In the genomic region with DNA sequence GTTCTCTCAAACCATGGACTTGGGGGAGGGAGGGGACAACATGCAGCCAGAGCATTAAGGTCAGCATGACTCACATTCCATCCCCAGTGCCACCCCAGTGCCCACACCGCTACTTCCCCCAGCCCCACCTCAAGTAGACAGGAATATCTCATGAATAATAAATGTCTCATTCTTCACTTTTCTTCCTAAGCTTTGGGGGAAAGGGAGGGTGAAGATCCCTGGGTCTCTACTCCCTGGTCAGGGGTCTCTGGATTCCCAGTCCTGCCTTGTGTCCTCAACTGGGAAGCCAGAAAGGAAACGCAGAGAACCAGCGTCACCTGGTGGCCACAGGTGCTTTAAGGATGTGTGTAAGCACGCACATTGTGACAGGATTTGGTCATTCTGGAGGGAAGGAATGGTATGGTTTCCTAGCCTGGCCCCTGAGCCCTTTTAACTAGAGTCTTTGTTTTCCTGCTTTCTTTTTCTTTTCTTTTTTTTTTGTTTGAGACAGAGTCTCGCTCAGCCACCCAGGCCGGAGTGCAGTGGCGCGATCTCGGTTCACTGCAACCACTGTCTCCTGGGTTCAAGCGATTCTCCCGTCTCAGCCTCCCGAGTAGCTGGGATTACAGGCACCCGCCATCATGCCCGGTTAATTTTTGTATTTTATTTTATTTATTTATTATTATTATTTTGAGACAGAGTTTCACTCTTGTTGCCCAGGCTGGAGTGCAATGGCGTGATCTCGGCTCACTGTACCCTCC, we compare ENCODE assay signal across 1 cellular context.
TF ChIP-seq lines count a peak whose summit lies in the region.

No MANE protein-coding gene starts in this region.

TF ChIP-seq in HepG2, 621 proteins besides CTCF, POLR2A, EP300 and RAD21 (continued from another document and continues in another):
- TF ChIP-seq, protein P1, sequence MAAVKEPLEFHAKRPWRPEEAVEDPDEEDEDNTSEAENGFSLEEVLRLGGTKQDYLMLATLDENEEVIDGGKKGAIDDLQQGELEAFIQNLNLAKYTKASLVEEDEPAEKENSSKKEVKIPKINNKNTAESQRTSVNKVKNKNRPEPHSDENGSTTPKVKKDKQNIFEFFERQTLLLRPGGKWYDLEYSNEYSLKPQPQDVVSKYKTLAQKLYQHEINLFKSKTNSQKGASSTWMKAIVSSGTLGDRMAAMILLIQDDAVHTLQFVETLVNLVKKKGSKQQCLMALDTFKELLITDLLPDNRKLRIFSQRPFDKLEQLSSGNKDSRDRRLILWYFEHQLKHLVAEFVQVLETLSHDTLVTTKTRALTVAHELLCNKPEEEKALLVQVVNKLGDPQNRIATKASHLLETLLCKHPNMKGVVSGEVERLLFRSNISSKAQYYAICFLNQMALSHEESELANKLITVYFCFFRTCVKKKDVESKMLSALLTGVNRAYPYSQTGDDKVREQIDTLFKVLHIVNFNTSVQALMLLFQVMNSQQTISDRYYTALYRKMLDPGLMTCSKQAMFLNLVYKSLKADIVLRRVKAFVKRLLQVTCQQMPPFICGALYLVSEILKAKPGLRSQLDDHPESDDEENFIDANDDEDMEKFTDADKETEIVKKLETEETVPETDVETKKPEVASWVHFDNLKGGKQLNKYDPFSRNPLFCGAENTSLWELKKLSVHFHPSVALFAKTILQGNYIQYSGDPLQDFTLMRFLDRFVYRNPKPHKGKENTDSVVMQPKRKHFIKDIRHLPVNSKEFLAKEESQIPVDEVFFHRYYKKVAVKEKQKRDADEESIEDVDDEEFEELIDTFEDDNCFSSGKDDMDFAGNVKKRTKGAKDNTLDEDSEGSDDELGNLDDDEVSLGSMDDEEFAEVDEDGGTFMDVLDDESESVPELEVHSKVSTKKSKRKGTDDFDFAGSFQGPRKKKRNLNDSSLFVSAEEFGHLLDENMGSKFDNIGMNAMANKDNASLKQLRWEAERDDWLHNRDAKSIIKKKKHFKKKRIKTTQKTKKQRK (IDR thresholded peaks at IDR 0.05; ENCODE audit: low read length): no peak
- peak; percentile 56; the same call in 1 of the 2 replicates for TF ChIP-seq FOXK1 (CRISPR knock-in tag; IDR thresholded peaks at IDR 0.05; ENCODE audit: borderline replicate concordance, low read depth)
- TF ChIP-seq, protein P2, sequence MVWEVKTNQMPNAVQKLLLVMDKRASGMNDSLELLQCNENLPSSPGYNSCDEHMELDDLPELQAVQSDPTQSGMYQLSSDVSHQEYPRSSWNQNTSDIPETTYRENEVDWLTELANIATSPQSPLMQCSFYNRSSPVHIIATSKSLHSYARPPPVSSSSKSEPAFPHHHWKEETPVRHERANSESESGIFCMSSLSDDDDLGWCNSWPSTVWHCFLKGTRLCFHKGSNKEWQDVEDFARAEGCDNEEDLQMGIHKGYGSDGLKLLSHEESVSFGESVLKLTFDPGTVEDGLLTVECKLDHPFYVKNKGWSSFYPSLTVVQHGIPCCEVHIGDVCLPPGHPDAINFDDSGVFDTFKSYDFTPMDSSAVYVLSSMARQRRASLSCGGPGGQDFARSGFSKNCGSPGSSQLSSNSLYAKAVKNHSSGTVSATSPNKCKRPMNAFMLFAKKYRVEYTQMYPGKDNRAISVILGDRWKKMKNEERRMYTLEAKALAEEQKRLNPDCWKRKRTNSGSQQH (CRISPR knock-in tag; IDR thresholded peaks at IDR 0.05; ENCODE audit: low read depth): no peak
- TF ChIP-seq ZNF121 (CRISPR knock-in tag; IDR thresholded peaks at IDR 0.05): 0 out of 2 replicates have a peak, but pooled peaks have one; percentile 20
- TF ChIP-seq BORCS8-MEF2B (CRISPR knock-in tag; IDR thresholded peaks at IDR 0.05): 0 out of 2 replicates have a peak, but pooled peaks have one; percentile 43
- TF ChIP-seq THAP11 (CRISPR knock-in tag; IDR thresholded peaks at IDR 0.05): peak; percentile 38; the same call in 1 of the 2 replicates
- TF ChIP-seq, protein P3, sequence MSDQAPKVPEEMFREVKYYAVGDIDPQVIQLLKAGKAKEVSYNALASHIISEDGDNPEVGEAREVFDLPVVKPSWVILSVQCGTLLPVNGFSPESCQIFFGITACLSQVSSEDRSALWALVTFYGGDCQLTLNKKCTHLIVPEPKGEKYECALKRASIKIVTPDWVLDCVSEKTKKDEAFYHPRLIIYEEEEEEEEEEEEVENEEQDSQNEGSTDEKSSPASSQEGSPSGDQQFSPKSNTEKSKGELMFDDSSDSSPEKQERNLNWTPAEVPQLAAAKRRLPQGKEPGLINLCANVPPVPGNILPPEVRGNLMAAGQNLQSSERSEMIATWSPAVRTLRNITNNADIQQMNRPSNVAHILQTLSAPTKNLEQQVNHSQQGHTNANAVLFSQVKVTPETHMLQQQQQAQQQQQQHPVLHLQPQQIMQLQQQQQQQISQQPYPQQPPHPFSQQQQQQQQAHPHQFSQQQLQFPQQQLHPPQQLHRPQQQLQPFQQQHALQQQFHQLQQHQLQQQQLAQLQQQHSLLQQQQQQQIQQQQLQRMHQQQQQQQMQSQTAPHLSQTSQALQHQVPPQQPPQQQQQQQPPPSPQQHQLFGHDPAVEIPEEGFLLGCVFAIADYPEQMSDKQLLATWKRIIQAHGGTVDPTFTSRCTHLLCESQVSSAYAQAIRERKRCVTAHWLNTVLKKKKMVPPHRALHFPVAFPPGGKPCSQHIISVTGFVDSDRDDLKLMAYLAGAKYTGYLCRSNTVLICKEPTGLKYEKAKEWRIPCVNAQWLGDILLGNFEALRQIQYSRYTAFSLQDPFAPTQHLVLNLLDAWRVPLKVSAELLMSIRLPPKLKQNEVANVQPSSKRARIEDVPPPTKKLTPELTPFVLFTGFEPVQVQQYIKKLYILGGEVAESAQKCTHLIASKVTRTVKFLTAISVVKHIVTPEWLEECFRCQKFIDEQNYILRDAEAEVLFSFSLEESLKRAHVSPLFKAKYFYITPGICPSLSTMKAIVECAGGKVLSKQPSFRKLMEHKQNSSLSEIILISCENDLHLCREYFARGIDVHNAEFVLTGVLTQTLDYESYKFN (CRISPR knock-in tag; conservative IDR thresholded peaks at IDR 0.05): peak; percentile 22; the same call in 1 of the 2 replicates
- TF ChIP-seq ZNF816 (CRISPR knock-in tag; IDR thresholded peaks at IDR 0.05; ENCODE audit: borderline replicate concordance): no peak
- no peak for TF ChIP-seq BHLHE40 (IDR thresholded peaks at IDR 0.05; ENCODE audit: low read length)
- TF ChIP-seq RBM22 (optimal IDR thresholded peaks at IDR 0.05; ENCODE audit: low read length): no peak
- peak; percentile 26; the same call in 1 of the 2 replicates for TF ChIP-seq GABPB1 (CRISPR knock-in tag; IDR thresholded peaks at IDR 0.05)
- no peak for TF ChIP-seq ATRX (CRISPR knock-in tag; IDR thresholded peaks at IDR 0.05; ENCODE audit: borderline replicate concordance)
- TF ChIP-seq, protein P4, sequence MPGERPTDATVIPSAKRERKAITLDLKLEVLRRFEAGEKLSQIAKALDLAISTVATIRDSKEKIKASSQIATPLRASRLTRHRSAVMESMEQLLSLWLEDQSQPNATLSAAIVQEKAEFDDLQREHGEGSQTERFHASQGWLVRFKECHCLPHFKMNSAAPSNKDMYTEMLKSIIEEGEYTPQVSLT (CRISPR knock-in tag; IDR thresholded peaks at IDR 0.05; ENCODE audit: borderline replicate concordance, low read depth): no peak
- peak; percentile 99 for TF ChIP-seq STAG1 (CRISPR knock-in tag; IDR thresholded peaks at IDR 0.05)
- peak; percentile 42; the same call in 1 of the 2 replicates for TF ChIP-seq ZNF12 (CRISPR knock-in tag; IDR thresholded peaks at IDR 0.05)
- 0 out of 2 replicates have a peak, but pooled peaks have one; percentile 37 for TF ChIP-seq ZFP1 (CRISPR knock-in tag; IDR thresholded peaks at IDR 0.05)
- TF ChIP-seq, protein P5, sequence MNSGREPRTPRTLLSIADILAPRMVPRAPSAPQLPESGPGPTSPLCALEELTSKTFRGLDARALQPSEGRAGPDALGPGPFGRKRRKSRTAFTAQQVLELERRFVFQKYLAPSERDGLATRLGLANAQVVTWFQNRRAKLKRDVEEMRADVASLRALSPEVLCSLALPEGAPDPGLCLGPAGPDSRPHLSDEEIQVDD (CRISPR knock-in tag; IDR thresholded peaks at IDR 0.05; ENCODE audit: borderline replicate concordance): no peak
- TF ChIP-seq HOXA3 (CRISPR knock-in tag; IDR thresholded peaks at IDR 0.05): peak; percentile 44; the same call in 1 of the 2 replicates
- TF ChIP-seq EED (CRISPR knock-in tag; IDR thresholded peaks at IDR 0.05): no peak
- peak; percentile 71 for TF ChIP-seq KDM2A (CRISPR knock-in tag; IDR thresholded peaks at IDR 0.05; ENCODE audit: borderline replicate concordance, low read depth)
- TF ChIP-seq, protein P6, sequence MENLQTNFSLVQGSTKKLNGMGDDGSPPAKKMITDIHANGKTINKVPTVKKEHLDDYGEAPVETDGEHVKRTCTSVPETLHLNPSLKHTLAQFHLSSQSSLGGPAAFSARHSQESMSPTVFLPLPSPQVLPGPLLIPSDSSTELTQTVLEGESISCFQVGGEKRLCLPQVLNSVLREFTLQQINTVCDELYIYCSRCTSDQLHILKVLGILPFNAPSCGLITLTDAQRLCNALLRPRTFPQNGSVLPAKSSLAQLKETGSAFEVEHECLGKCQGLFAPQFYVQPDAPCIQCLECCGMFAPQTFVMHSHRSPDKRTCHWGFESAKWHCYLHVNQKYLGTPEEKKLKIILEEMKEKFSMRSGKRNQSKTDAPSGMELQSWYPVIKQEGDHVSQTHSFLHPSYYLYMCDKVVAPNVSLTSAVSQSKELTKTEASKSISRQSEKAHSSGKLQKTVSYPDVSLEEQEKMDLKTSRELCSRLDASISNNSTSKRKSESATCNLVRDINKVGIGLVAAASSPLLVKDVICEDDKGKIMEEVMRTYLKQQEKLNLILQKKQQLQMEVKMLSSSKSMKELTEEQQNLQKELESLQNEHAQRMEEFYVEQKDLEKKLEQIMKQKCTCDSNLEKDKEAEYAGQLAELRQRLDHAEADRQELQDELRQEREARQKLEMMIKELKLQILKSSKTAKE (CRISPR knock-in tag; IDR thresholded peaks at IDR 0.05; ENCODE audit: borderline replicate concordance): no peak
- no peak for TF ChIP-seq ZNF382 (CRISPR knock-in tag; IDR thresholded peaks at IDR 0.05; ENCODE audit: borderline replicate concordance)
- TF ChIP-seq CENPX (CRISPR knock-in tag; IDR thresholded peaks at IDR 0.05): no peak
- TF ChIP-seq, protein P7, sequence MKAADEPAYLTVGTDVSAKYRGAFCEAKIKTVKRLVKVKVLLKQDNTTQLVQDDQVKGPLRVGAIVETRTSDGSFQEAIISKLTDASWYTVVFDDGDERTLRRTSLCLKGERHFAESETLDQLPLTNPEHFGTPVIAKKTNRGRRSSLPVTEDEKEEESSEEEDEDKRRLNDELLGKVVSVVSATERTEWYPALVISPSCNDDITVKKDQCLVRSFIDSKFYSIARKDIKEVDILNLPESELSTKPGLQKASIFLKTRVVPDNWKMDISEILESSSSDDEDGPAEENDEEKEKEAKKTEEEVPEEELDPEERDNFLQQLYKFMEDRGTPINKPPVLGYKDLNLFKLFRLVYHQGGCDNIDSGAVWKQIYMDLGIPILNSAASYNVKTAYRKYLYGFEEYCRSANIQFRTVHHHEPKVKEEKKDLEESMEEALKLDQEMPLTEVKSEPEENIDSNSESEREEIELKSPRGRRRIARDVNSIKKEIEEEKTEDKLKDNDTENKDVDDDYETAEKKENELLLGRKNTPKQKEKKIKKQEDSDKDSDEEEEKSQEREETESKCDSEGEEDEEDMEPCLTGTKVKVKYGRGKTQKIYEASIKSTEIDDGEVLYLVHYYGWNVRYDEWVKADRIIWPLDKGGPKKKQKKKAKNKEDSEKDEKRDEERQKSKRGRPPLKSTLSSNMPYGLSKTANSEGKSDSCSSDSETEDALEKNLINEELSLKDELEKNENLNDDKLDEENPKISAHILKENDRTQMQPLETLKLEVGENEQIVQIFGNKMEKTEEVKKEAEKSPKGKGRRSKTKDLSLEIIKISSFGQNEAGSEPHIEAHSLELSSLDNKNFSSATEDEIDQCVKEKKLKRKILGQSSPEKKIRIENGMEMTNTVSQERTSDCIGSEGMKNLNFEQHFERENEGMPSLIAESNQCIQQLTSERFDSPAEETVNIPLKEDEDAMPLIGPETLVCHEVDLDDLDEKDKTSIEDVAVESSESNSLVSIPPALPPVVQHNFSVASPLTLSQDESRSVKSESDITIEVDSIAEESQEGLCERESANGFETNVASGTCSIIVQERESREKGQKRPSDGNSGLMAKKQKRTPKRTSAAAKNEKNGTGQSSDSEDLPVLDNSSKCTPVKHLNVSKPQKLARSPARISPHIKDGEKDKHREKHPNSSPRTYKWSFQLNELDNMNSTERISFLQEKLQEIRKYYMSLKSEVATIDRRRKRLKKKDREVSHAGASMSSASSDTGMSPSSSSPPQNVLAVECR (CRISPR knock-in tag; IDR thresholded peaks at IDR 0.05; ENCODE audit: borderline replicate concordance): no peak; the same call in 1 of the 2 replicates
- no peak for TF ChIP-seq ZFP41 (CRISPR knock-in tag; IDR thresholded peaks at IDR 0.05; ENCODE audit: borderline replicate concordance)
- TF ChIP-seq ZBTB7B (CRISPR knock-in tag; IDR thresholded peaks at IDR 0.05): peak; percentile 67; the same call in 1 of the 2 replicates
- no peak for TF ChIP-seq FOXA1 (IDR thresholded peaks at IDR 0.05)
- TF ChIP-seq FOXA1 (CRISPR knock-in tag; IDR thresholded peaks at IDR 0.05): peak; percentile 48; the same call in 1 of the 2 replicates
- no peak for TF ChIP-seq SPEN (CRISPR knock-in tag; IDR thresholded peaks at IDR 0.05; ENCODE audit: low read depth)
- TF ChIP-seq, protein P8, sequence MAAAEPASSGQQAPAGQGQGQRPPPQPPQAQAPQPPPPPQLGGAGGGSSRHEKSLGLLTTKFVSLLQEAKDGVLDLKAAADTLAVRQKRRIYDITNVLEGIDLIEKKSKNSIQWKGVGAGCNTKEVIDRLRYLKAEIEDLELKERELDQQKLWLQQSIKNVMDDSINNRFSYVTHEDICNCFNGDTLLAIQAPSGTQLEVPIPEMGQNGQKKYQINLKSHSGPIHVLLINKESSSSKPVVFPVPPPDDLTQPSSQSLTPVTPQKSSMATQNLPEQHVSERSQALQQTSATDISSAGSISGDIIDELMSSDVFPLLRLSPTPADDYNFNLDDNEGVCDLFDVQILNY (CRISPR knock-in tag; conservative IDR thresholded peaks at IDR 0.05): no peak
- no peak for TF ChIP-seq SIX1 (CRISPR knock-in tag; IDR thresholded peaks at IDR 0.05; ENCODE audit: borderline replicate concordance)
